Comparison of ENCODE assay signal across 2 cellular contexts in genomic region chr13:24203726-24204295, GRCh38.
TF ChIP-seq lines count a peak whose summit lies in the region.

No MANE protein-coding gene starts in this region.

TF ChIP-seq in IMR-90, 13 proteins besides CTCF, POLR2A, EP300 and RAD21:
- TF ChIP-seq NFE2L2 (IDR thresholded peaks at IDR 0.05; ENCODE audit: low read depth, low read length) (no peak), RCOR1 (IDR thresholded peaks at IDR 0.05; ENCODE audit: insufficient replicate concordance, low read length) (no peak), RFX5 (IDR thresholded peaks at IDR 0.05; ENCODE audit: low read depth, low read length) (no peak), BHLHE40 (IDR thresholded peaks at IDR 0.05; ENCODE audit: low read depth, low read length) (0 out of 2 replicates have a peak, but pooled peaks have one; percentile 3)

TF ChIP-seq in GM12878, 131 proteins besides CTCF, POLR2A, EP300 and RAD21:
- no peak for TF ChIP-seq SIX5 (IDR thresholded peaks at IDR 0.05; ENCODE audit: low read depth, low read length, severe bottlenecking)
- no peak for TF ChIP-seq CHD4 (IDR thresholded peaks at IDR 0.05)
- no peak for TF ChIP-seq ZNF687 (IDR thresholded peaks at IDR 0.05)
- TF ChIP-seq ETV6 (conservative IDR thresholded peaks at IDR 0.05 in 1 of 2, IDR thresholded peaks at IDR 0.05 in 1 of 2; ENCODE audit: borderline replicate concordance in 1 of 2, low read depth in 1 of 2): no peak
- no peak for TF ChIP-seq MEF2B (IDR thresholded peaks at IDR 0.05; ENCODE audit: partially characterized antibody, poor library complexity, severe bottlenecking)
- TF ChIP-seq ELK1 (IDR thresholded peaks at IDR 0.05; ENCODE audit: low read depth, low read length): no peak
- TF ChIP-seq STAT1 (conservative IDR thresholded peaks at IDR 0.05): no peak
- TF ChIP-seq BCL11A (IDR thresholded peaks at IDR 0.05; ENCODE audit: low read depth, low read length): no peak
- no peak for TF ChIP-seq MYB (IDR thresholded peaks at IDR 0.05; ENCODE audit: borderline replicate concordance, low read depth, low read length)
- TF ChIP-seq TCF12 (IDR thresholded peaks at IDR 0.05; ENCODE audit: low read depth, low read length): no peak
- no peak for TF ChIP-seq CBX5 (IDR thresholded peaks at IDR 0.05; ENCODE audit: low read depth)
- no peak for TF ChIP-seq GABPA (IDR thresholded peaks at IDR 0.05; ENCODE audit: low read depth)
- no peak for TF ChIP-seq TCF7 (IDR thresholded peaks at IDR 0.05; ENCODE audit: borderline replicate concordance)
- no peak for TF ChIP-seq EZH2 (IDR thresholded peaks at IDR 0.05; ENCODE audit: borderline replicate concordance, control insufficient read depth, low read depth, low read length)
